ENCODE assay signal across 33 cellular contexts in genomic region chr12:54184024-54184805, GRCh38.
"Had no signal": no experiment of that assay in that cellular context is flagged by ENCODE, and none has a peak within 500 bp of the region (broad histone marks: within the 10 kb centered on the region; RNA-seq: fewer than 3 reads in every experiment).

No MANE protein-coding gene starts in this region.

- H3K9me3 Mint-ChIP-seq: activated CD4-positive, alpha-beta memory T cell treated with anti-CD3 and anti-CD28 coated beads, Interleukin-2, amount 10 ng/mL, durations not matched to agents 7 days and 5 days; activated CD4-positive, alpha-beta T cell treated with anti-CD3 and anti-CD28 coated beads, Interleukin-2, amount 10 ng/mL, durations not matched to agents 7 days and 5 days; activated naive CD4-positive, alpha-beta T cell treated with anti-CD3 and anti-CD28 coated beads, Interleukin-2, amount 10 ng/mL, durations not matched to agents 7 days and 5 days; activated naive CD4-positive, alpha-beta T cell treated with anti-CD3 and anti-CD28 coated beads, Interleukin-2, amount 50 U/mL, for 72 hours; activated naive CD8-positive, alpha-beta T cell treated with anti-CD3 and anti-CD28 coated beads, Interleukin-2, amount 10 ng/mL, durations not matched to agents 7 days and 5 days; activated T-helper 1 cell treated with anti-CD3 and anti-CD28 coated beads, Interleukin-12 subunit alpha, Interleukin-12 subunit beta, Interleukin-2, Interleukin-4 antibody, amounts not matched to agents 30 ng/mL and 10 ng/mL and 1 ng/mL, durations not matched to agents 14 hours and 24 hours and 36 hours; activated T-helper 2 cell treated with anti-CD3 and anti-CD28 coated beads, Interferon-gamma antibody, Interleukin-2, Interleukin-4, amounts not matched to agents 10 μg/mL and 5 μg/mL and 100 μg/mL, durations not matched to agents 14 hours and 24 hours and 36 hours; brain; central memory CD8-positive, alpha-beta T cell; dendritic cell treated with granulocyte-macrophage colony-stimulating factor and Interleukin-4, amounts not matched to agents 40 ng/mL and 50 ng/mL, for 4 days; endodermal cell; T-helper 2 cell treated with Interferon-gamma antibody and Interleukin-4, amounts not matched to agents 5 μg/mL and 100 μg/mL, for 36 hours; WTC11 had no signal

- DNase-seq: activated CD4-positive, alpha-beta memory T cell treated with anti-CD3 and anti-CD28 coated beads, Interleukin-2, amount 10 ng/mL, durations not matched to agents 7 days and 5 days; activated CD4-positive, alpha-beta T cell treated with anti-CD3 and anti-CD28 coated beads for 1 hour; activated CD4-positive, alpha-beta T cell treated with anti-CD3 and anti-CD28 coated beads for 4 hours; activated CD4-positive, alpha-beta T cell treated with anti-CD3 and anti-CD28 coated beads, Interleukin-2, amount 10 ng/mL, durations not matched to agents 7 days and 5 days; activated CD4-positive, alpha-beta T cell treated with anti-CD3 and anti-CD28 coated beads, Interleukin-2, amount 50 U/mL, for 4 hours; activated CD8-positive, alpha-beta memory T cell treated with anti-CD3 and anti-CD28 coated beads, Interleukin-2, amount 10 ng/mL, durations not matched to agents 7 days and 5 days; activated CD8-positive, alpha-beta memory T cell treated with anti-CD3 and anti-CD28 coated beads, Interleukin-2, amount 50 U/mL, for 4 hours; activated effector memory CD4-positive, alpha-beta T cell treated with anti-CD3 and anti-CD28 coated beads, Interleukin-2, amount 50 U/mL, for 16 hours; activated naive CD4-positive, alpha-beta T cell treated with anti-CD3 and anti-CD28 coated beads, Interleukin-2, amount 10 ng/mL, durations not matched to agents 7 days and 5 days; activated naive CD8-positive, alpha-beta T cell treated with anti-CD3 and anti-CD28 coated beads, Interleukin-2, amount 10 ng/mL, durations not matched to agents 7 days and 5 days; activated T-cell treated with anti-CD3 and anti-CD28 coated beads, Interleukin-2, amount 50 U/mL, for 1 hour; activated T-cell treated with anti-CD3 and anti-CD28 coated beads, Interleukin-2, amount 50 U/mL, for 48 hours; dorsolateral prefrontal cortex; effector memory CD4-positive, alpha-beta T cell; endodermal cell; foreskin keratinocyte; gastrocnemius medialis; glutamatergic neuron; heart left ventricle; T-helper 1 cell; T-helper 17 cell; T1000 had no signal

- H3K27ac Mint-ChIP-seq: activated CD4-positive, alpha-beta memory T cell treated with anti-CD3 and anti-CD28 coated beads, Interleukin-2, amount 10 ng/mL, durations not matched to agents 7 days and 5 days; activated CD4-positive, alpha-beta T cell treated with anti-CD3 and anti-CD28 coated beads, Interleukin-2, amount 10 ng/mL, durations not matched to agents 7 days and 5 days; activated CD8-positive, alpha-beta memory T cell treated with anti-CD3 and anti-CD28 coated beads, Interleukin-2, amount 10 ng/mL, durations not matched to agents 7 days and 5 days; activated naive CD4-positive, alpha-beta T cell treated with anti-CD3 and anti-CD28 coated beads, Interleukin-2, amount 10 ng/mL, durations not matched to agents 7 days and 5 days; activated naive CD4-positive, alpha-beta T cell treated with anti-CD3 and anti-CD28 coated beads, Interleukin-2, amount 50 U/mL, for 72 hours; activated naive CD8-positive, alpha-beta T cell treated with anti-CD3 and anti-CD28 coated beads, Interleukin-2, amount 10 ng/mL, durations not matched to agents 7 days and 5 days; activated T-helper 1 cell treated with anti-CD3 and anti-CD28 coated beads, Interleukin-12 subunit alpha, Interleukin-12 subunit beta, Interleukin-2, Interleukin-4 antibody, amounts not matched to agents 30 ng/mL and 10 ng/mL and 1 ng/mL, durations not matched to agents 14 hours and 24 hours and 36 hours; activated T-helper 2 cell treated with anti-CD3 and anti-CD28 coated beads, Interferon-gamma antibody, Interleukin-2, Interleukin-4, amounts not matched to agents 10 μg/mL and 5 μg/mL and 100 μg/mL, durations not matched to agents 14 hours and 24 hours and 36 hours; brain; dendritic cell treated with granulocyte-macrophage colony-stimulating factor and Interleukin-4, amounts not matched to agents 40 ng/mL and 50 ng/mL, for 4 days; endodermal cell; T-helper 17 cell; T-helper 2 cell treated with Interferon-gamma antibody and Interleukin-4, amounts not matched to agents 5 μg/mL and 100 μg/mL, for 36 hours; WTC11 had no signal

- H3K9me3 ChIP-seq: ascending aorta, esophagus muscularis mucosa, gastrocnemius medialis, heart left ventricle had no signal

- H3K4me3 ChIP-seq: ascending aorta, coronary artery, dorsolateral prefrontal cortex, esophagus muscularis mucosa, gastrocnemius medialis, heart left ventricle had no signal

- H3K27ac ChIP-seq: ascending aorta, coronary artery, dorsolateral prefrontal cortex, esophagus muscularis mucosa, foreskin keratinocyte, gastrocnemius medialis, heart left ventricle had no signal

- ATAC-seq: activated CD8-positive, alpha-beta memory T cell treated with anti-CD3 and anti-CD28 coated beads, Interleukin-2, amount 10 ng/mL, durations not matched to agents 7 days and 5 days; activated naive CD4-positive, alpha-beta T cell treated with anti-CD3 and anti-CD28 coated beads, Interleukin-2, amount 50 U/mL, for 72 hours; foreskin keratinocyte; gastrocnemius medialis; heart left ventricle; T-helper 17 cell; WTC11 had no signal

- H3K27me3 Mint-ChIP-seq: activated CD4-positive, alpha-beta memory T cell treated with anti-CD3 and anti-CD28 coated beads, Interleukin-2, amount 10 ng/mL, durations not matched to agents 7 days and 5 days; activated CD4-positive, alpha-beta T cell treated with anti-CD3 and anti-CD28 coated beads, Interleukin-2, amount 10 ng/mL, durations not matched to agents 7 days and 5 days; activated CD8-positive, alpha-beta memory T cell treated with anti-CD3 and anti-CD28 coated beads, Interleukin-2, amount 10 ng/mL, durations not matched to agents 7 days and 5 days; activated naive CD4-positive, alpha-beta T cell treated with anti-CD3 and anti-CD28 coated beads, Interleukin-2, amount 10 ng/mL, durations not matched to agents 7 days and 5 days; activated naive CD8-positive, alpha-beta T cell treated with anti-CD3 and anti-CD28 coated beads, Interleukin-2, amount 10 ng/mL, durations not matched to agents 7 days and 5 days; brain; central memory CD8-positive, alpha-beta T cell; T-helper 17 cell had no signal

- H3K4me1 Mint-ChIP-seq: endodermal cell had no signal

- H3K4me3 Mint-ChIP-seq: activated CD4-positive, alpha-beta memory T cell treated with anti-CD3 and anti-CD28 coated beads, Interleukin-2, amount 10 ng/mL, durations not matched to agents 7 days and 5 days; activated CD4-positive, alpha-beta T cell treated with anti-CD3 and anti-CD28 coated beads, Interleukin-2, amount 10 ng/mL, durations not matched to agents 7 days and 5 days; activated CD8-positive, alpha-beta memory T cell treated with anti-CD3 and anti-CD28 coated beads, Interleukin-2, amount 10 ng/mL, durations not matched to agents 7 days and 5 days; activated naive CD4-positive, alpha-beta T cell treated with anti-CD3 and anti-CD28 coated beads, Interleukin-2, amount 10 ng/mL, durations not matched to agents 7 days and 5 days; activated naive CD8-positive, alpha-beta T cell treated with anti-CD3 and anti-CD28 coated beads, Interleukin-2, amount 10 ng/mL, durations not matched to agents 7 days and 5 days; activated T-helper 1 cell treated with anti-CD3 and anti-CD28 coated beads, Interleukin-12 subunit alpha, Interleukin-12 subunit beta, Interleukin-2, Interleukin-4 antibody, amounts not matched to agents 30 ng/mL and 10 ng/mL and 1 ng/mL, durations not matched to agents 14 hours and 24 hours and 36 hours; central memory CD8-positive, alpha-beta T cell; dendritic cell treated with granulocyte-macrophage colony-stimulating factor and Interleukin-4, amounts not matched to agents 40 ng/mL and 50 ng/mL, for 4 days; endodermal cell; T-helper 17 cell; T-helper 2 cell treated with Interferon-gamma antibody and Interleukin-4, amounts not matched to agents 5 μg/mL and 100 μg/mL, for 36 hours; WTC11 had no signal
